Comparison of ENCODE assay signal across 23 cellular contexts in the genomic region with DNA sequence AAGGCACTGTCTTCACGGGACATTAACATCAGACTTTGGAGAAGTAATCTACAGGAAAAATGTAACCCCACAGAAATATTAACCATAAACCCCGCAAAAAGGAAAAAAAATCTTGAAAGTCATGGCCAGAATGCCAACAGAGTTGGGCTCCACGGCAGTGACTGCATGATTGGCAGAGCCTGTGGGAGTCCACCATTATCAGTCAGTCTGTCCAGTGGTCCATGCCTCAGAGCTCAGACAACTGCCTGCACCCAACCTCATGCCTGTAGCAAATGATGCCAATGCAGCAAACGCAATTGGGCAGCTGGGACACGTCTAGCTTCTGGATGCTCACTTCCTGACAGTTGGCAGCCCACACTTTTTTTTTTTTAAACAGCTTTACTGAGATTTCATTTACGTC.
"Had no signal": no experiment of that assay in that cellular context is flagged by ENCODE, and none has a peak within 500 bp of the region (broad histone marks: within the 10 kb centered on the region; RNA-seq: fewer than 3 reads in every experiment).

No MANE protein-coding gene starts in this region.

- H3K4me3 ChIP-seq: colonic mucosa, heart left ventricle, ovary, right atrium auricular region, stomach, thoracic aorta had no signal

- H3K9me3 ChIP-seq: colonic mucosa, ovary, right atrium auricular region, thoracic aorta had no signal

- H3K27ac Mint-ChIP-seq: endodermal cell; naive thymus-derived CD4-positive, alpha-beta T cell; nephron progenitor cell; type B pancreatic cell had no signal

- H3K4me1 Mint-ChIP-seq: endodermal cell had no signal

- H3K27ac ChIP-seq: colonic mucosa, heart left ventricle, ovary, right atrium auricular region, stomach, thoracic aorta had no signal

- DNase-seq: colonic mucosa; dermis blood vessel endothelial cell; endodermal cell; foreskin melanocyte; heart left ventricle; hippocampal formation; kidney glomerular epithelial cell; mammary epithelial cell; naive thymus-derived CD4-positive, alpha-beta T cell; nephron progenitor cell; ovary; small intestine; stimulated activated CD4-positive, alpha-beta T cell treated with anti-CD3 and anti-CD28 coated beads, Interleukin-12 subunit alpha, Interleukin-12 subunit beta, amount 100 ng/mL, for 4 hours; stimulated activated naive CD4-positive, alpha-beta T cell; stomach; substantia nigra had no signal

- H3K4me3 Mint-ChIP-seq: endodermal cell; naive thymus-derived CD4-positive, alpha-beta T cell; nephron progenitor cell; type B pancreatic cell had no signal

- H3K4me1 ChIP-seq: colonic mucosa, right atrium auricular region had no signal

- H3K27me3 ChIP-seq: colonic mucosa, heart left ventricle, ovary, right atrium auricular region, stomach had no signal

- FAIRE-seq: endothelial cell of umbilical vein, islet of Langerhans, small intestine, urothelium cell line had no signal

- ATAC-seq: heart left ventricle; left lobe of liver; naive thymus-derived CD4-positive, alpha-beta T cell had no signal

- H3K36me3 ChIP-seq: colonic mucosa, heart left ventricle, ovary, right atrium auricular region, stomach, thoracic aorta had no signal
